ENCODE assay signal across 13 cellular contexts in the genomic region with DNA sequence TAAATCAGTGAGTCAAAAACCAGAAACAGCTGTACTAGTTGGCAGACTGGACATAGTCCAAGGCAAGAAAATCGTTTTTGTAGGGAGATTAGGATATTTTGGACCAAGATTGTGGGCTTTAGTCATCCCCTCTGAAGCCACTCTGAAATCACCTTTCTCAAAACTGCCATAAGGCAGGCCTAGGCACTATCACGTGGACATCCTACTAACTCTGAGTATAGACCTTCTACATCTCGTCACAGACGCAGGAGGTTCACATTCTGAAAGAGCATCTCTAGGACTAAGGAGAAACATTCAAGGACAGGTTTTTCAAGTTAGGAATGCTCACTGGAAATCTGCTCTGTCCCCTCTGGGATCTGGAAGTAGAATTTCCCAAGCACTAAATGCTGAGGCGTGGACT. TPM values are rescaled to one million over a fixed set of nuclear protein-coding genes. Genes with fewer than 3 reads are reported as not detected.
DNase-seq lines count a peak whose midpoint lies in the region; ATAC-seq, FAIRE-seq and TF ChIP-seq lines count a peak whose summit lies in the region.
"Had no signal": no experiment of that assay in that cellular context is flagged by ENCODE, and none has a peak within 500 bp of the region (broad histone marks: within the 10 kb centered on the region; RNA-seq: fewer than 3 reads in every experiment).

No MANE protein-coding gene starts in this region.

- TF ChIP-seq POLR2A in H1 (IDR thresholded peaks at IDR 0.05; ENCODE audit: control extremely low read depth in 1 of 2, low read depth in 2 of 2, low read length in 2 of 2) = no peak

- H3K9me3 Mint-ChIP-seq in CD4-positive, alpha-beta T cell = no peaks in the 10 kb centered on the region
- H3K9me3 Mint-ChIP-seq in Calu3 (ENCODE audit: low read depth, unreplicated experiment) = no peaks in the 10 kb centered on the region
- H3K9me3 Mint-ChIP-seq: activated CD8-positive, alpha-beta T cell treated with anti-CD3 and anti-CD28 coated beads for 36 hours had no signal

- H3K79me2 ChIP-seq in H1 (ENCODE audit: control insufficient read depth in 1 of 2, insufficient read depth in 2 of 2, low read length in 2 of 2) = no peaks in the 10 kb centered on the region

- no peak for TF ChIP-seq CTCF in CD4-positive, alpha-beta T cell (IDR thresholded peaks at IDR 0.05)
- TF ChIP-seq CTCF in H1 (IDR thresholded peaks at IDR 0.05; ENCODE audit: control extremely low read depth in 1 of 3, insufficient read depth in 1 of 3, low read depth in 1 of 3, low read length in 3 of 3) (no peak), Calu3 (IDR thresholded peaks at IDR 0.05; ENCODE audit: unreplicated experiment) (no peak)

- ATAC-seq in CD4-positive, alpha-beta T cell (ENCODE audit: poor library complexity) = no peak

- H3K4ac ChIP-seq in H1 (replicated peaks; ENCODE audit: insufficient read length, low read depth, low read length) = no peak overlapping the region

- H2BK15ac ChIP-seq in H1 (ENCODE audit: low read length) = no peak overlapping the region

- no peak overlapping the region for H2BK120ac ChIP-seq in H1 (replicated peaks; ENCODE audit: low read depth, low read length)

- no peak overlapping the region; the same call in 1 of the 2 replicates for H2BK12ac ChIP-seq in H1 (ENCODE audit: low read depth, low read length)

- H2BK5ac ChIP-seq in H1 (ENCODE audit: low read depth, low read length) = no peak overlapping the region

- H4K20me1 ChIP-seq in H1 (replicated peaks in 1 of 2; ENCODE audit: control insufficient read depth in 1 of 2, insufficient read depth in 2 of 2, low read length in 2 of 2) = peaks cover 0 to 1% of the 10 kb centered on the region in 2 experiments

- no peak overlapping the region for H2BK20ac ChIP-seq in H1 (ENCODE audit: low read length)

- CTCF ChIA-PET in CD4-positive, alpha-beta T cell (lab: Charles Lee) = no interaction called here
- CTCF ChIA-PET in H1 (lab: Charles Lee; ENCODE audit: partially characterized antibody) = interaction anchor here (1.2 kb wide), 1 partner anchor 263 kb away, joined by 3 read pairs; no protein-coding TSS in a partner anchor
- CTCF ChIA-PET in Calu3 (lab: Charles Lee) = no interaction called here

- no peak overlapping the region for H3K14ac ChIP-seq in H1 (ENCODE audit: insufficient read length)

- no peak overlapping the region for H2AK5ac ChIP-seq in H1 (ENCODE audit: low read depth, low read length)

- no peaks in the 10 kb centered on the region for H3K36me3 Mint-ChIP-seq in CD4-positive, alpha-beta T cell (ENCODE audit: low read depth)
- no peaks in the 10 kb centered on the region for H3K36me3 Mint-ChIP-seq in Calu3 (ENCODE audit: insufficient read depth, unreplicated experiment)

- H4K5ac ChIP-seq in H1 (ENCODE audit: insufficient read length, low read depth, low read length) = no peak overlapping the region

- intact Hi-C loops in CD4-positive, alpha-beta T cell (cut with DNase I, micrococcal nuclease) = no loop called here
- intact Hi-C loops in Calu3 (cut with micrococcal nuclease; ENCODE audit: unreplicated experiment) = no loop called here

- H3K27ac ChIP-seq in CD4-positive, alpha-beta T cell (ENCODE audit: low read depth, low read length) = no peak overlapping the region
- H3K27ac ChIP-seq in H1 (ENCODE audit: low read depth, low read length) (no peak overlapping the region), rectal smooth muscle tissue (ENCODE audit: low read depth, low read length) (peak overlapping the region; percentile 41)

- H3K9me3 ChIP-seq in CD4-positive, alpha-beta T cell (ENCODE audit: control insufficient read depth, low read length) = no peaks in the 10 kb centered on the region
- no peaks in the 10 kb centered on the region for H3K9me3 ChIP-seq in H1 (ENCODE audit: insufficient read depth in 2 of 2, low read depth in 1 of 2, low read length in 1 of 2)

- no peak overlapping the region for H3K56ac ChIP-seq in H1 (replicated peaks; ENCODE audit: insufficient read length, low read depth, low read length)

- H3K23me2 ChIP-seq in H1 (ENCODE audit: low read depth, low read length) = peaks cover 11% of the 10 kb centered on the region

- H3K4me3 ChIP-seq in H1 (ENCODE audit: extremely low read depth in 1 of 4, insufficient read depth in 2 of 4, low read depth in 3 of 4, low read length in 4 of 4) (no peak overlapping the region), rectal smooth muscle tissue (ENCODE audit: low read length) (no peak overlapping the region)

- no peak for FAIRE-seq in H1 (lab: Jason Lieb, UNC)

- no TSS peak for BruUV-seq in Calu3 (replicated peaks; lab: Mats Ljungman, UMichigan)

- H3K27ac Mint-ChIP-seq in CD4-positive, alpha-beta T cell = peak overlapping the region; percentile 39
- H3K27ac Mint-ChIP-seq in Calu3 (ENCODE audit: unreplicated experiment) = no peak overlapping the region
- H3K27ac Mint-ChIP-seq: activated CD8-positive, alpha-beta T cell treated with anti-CD3 and anti-CD28 coated beads for 36 hours had no signal

- H3K4me1 ChIP-seq in H1 (replicated peaks in 1 of 4; ENCODE audit: control insufficient read depth in 3 of 4, insufficient read depth in 4 of 4, low read length in 3 of 4) (peaks cover 2 to 18% (median 8%) of the 10 kb centered on the region in 4 experiments; a peak in 5 of 7 replicates), rectal smooth muscle tissue (ENCODE audit: control insufficient read depth, insufficient read depth, low read length) (no peaks in the 10 kb centered on the region)

- DNase-seq in CD4-positive, alpha-beta T cell = no peak
- peak; percentile 70 for DNase-seq in NAMALWA (ENCODE audit: low spot score)
- DNase-seq in H1 (ENCODE audit: low read depth in 1 of 2, low spot score in 2 of 2) = no peak
- DNase-seq in RKO (ENCODE audit: low spot score) = no peak
- DNase-seq in Calu3 = no peak
- no peak for DNase-seq in NCI-H1048 (lab: John Stamatoyannopoulos, UW)
- no peak for DNase-seq in NCI-H2107 (lab: John Stamatoyannopoulos, UW)
- DNase-seq: activated gamma-delta T cell; DMS153; stimulated activated CD4-positive, alpha-beta T cell treated with anti-CD3 and anti-CD28 coated beads, Interleukin-12 subunit alpha, Interleukin-12 subunit beta, amount 100 ng/mL, for 4 hours had no signal

- POLR2A ChIA-PET in CD4-positive, alpha-beta T cell (lab: Charles Lee) = interaction anchor here (0.8 kb wide), 1 partner anchor 15 kb away, joined by 3 read pairs; no protein-coding TSS in a partner anchor
- POLR2A ChIA-PET in H1 (lab: Charles Lee; ENCODE audit: partially characterized antibody) = no interaction called here

- no peak overlapping the region for H3K18ac ChIP-seq in H1 (ENCODE audit: extremely low read depth, low read length)

- no peak overlapping the region; a peak in 1 of 4 replicates for H3K4me2 ChIP-seq in H1 (ENCODE audit: insufficient read depth in 1 of 2, low read depth in 2 of 2, low read length in 2 of 2)

- no peak overlapping the region for H3K4me3 Mint-ChIP-seq in CD4-positive, alpha-beta T cell
- H3K4me3 Mint-ChIP-seq in Calu3 (ENCODE audit: low read depth, unreplicated experiment) = no peak overlapping the region
- H3K4me3 Mint-ChIP-seq: activated CD8-positive, alpha-beta T cell treated with anti-CD3 and anti-CD28 coated beads for 36 hours had no signal

- no peaks in the 10 kb centered on the region for H3K36me3 ChIP-seq in H1 (ENCODE audit: control insufficient read depth in 2 of 4, insufficient read depth in 4 of 4, low read length in 3 of 4)
- no peaks in the 10 kb centered on the region for H3K36me3 ChIP-seq in rectal smooth muscle tissue (ENCODE audit: control insufficient read depth, insufficient read depth, low read length)

- H3K23ac ChIP-seq in H1 (ENCODE audit: insufficient read length) = no peak overlapping the region

- H3K27me3 Mint-ChIP-seq in CD4-positive, alpha-beta T cell = peaks cover 32% of the 10 kb centered on the region
- peaks cover 22% of the 10 kb centered on the region for H3K27me3 Mint-ChIP-seq in Calu3 (ENCODE audit: unreplicated experiment)

- TF ChIP-seq EP300 in H1 (IDR thresholded peaks at IDR 0.05; ENCODE audit: borderline replicate concordance in 1 of 2, low read depth in 2 of 2, low read length in 2 of 2) = no peak

- H3K79me1 ChIP-seq in H1 (ENCODE audit: low read depth, low read length) = no peaks in the 10 kb centered on the region

- TF ChIP-seq RAD21 in H1 (IDR thresholded peaks at IDR 0.05 in 1 of 2, conservative IDR thresholded peaks at IDR 0.05 in 1 of 2; ENCODE audit: low read depth in 2 of 2, low read length in 2 of 2) = no peak

- H2AFZ ChIP-seq in H1 (ENCODE audit: low read length) = peak overlapping the region; percentile 34; the same call in 1 of the 2 replicates

- peaks cover 33% of the 10 kb centered on the region for H3K4me1 Mint-ChIP-seq in CD4-positive, alpha-beta T cell (ENCODE audit: low read depth)
- H3K4me1 Mint-ChIP-seq in Calu3 (ENCODE audit: low read depth, unreplicated experiment) = peaks cover 19% of the 10 kb centered on the region

- no peak overlapping the region for H4K8ac ChIP-seq in H1 (ENCODE audit: extremely low read depth, insufficient read depth, low read length)

- no peak overlapping the region for H4K91ac ChIP-seq in H1 (replicated peaks; ENCODE audit: insufficient read length, low read length)

- peaks cover 21% of the 10 kb centered on the region for H3K27me3 ChIP-seq in CD4-positive, alpha-beta T cell (ENCODE audit: control insufficient read depth, insufficient read depth, low read length)
- H3K27me3 ChIP-seq in H1 (replicated peaks in 1 of 4; ENCODE audit: control insufficient read depth in 3 of 4, extremely low read depth in 1 of 4, insufficient read depth in 3 of 4, low read length in 3 of 4) (peaks cover 5 to 29% (median 24%) of the 10 kb centered on the region in 4 experiments), rectal smooth muscle tissue (ENCODE audit: control insufficient read depth, insufficient read depth, low read length) (no peaks in the 10 kb centered on the region)

- H3K9ac ChIP-seq in H1 (replicated peaks in 1 of 4; ENCODE audit: extremely low read depth in 1 of 4, low read depth in 3 of 4, low read length in 3 of 4) = no peak overlapping the region
- no peak overlapping the region for H3K9ac ChIP-seq in rectal smooth muscle tissue (ENCODE audit: low read length)

- 82% methylated on average over 5 of the region's 5 CpGs; no CpG with 5 or more reads in 1 of the 2 experiments for WGBS in H1 (ENCODE audit: extremely low coverage in 1 of 2, insufficient coverage in 1 of 2, insufficient read length in 1 of 2, insufficient replicate concordance in 2 of 2, low coverage in 1 of 2, low lambda C conversion rate in 2 of 2, missing lambda C conversion rate in 1 of 2), 2 experiments

TF ChIP-seq in H1, 55 proteins besides CTCF, POLR2A, EP300 and RAD21 (continues in another document):
- no peak for TF ChIP-seq NRF1 (IDR thresholded peaks at IDR 0.05; ENCODE audit: low read depth, low read length)

RNA-seq across cellular contexts. Expression of a gene that starts 2.4 kb away (rescaled TPM):
- under 1 TPM; 0.36 to 0.69 TPM for total RNA-seq in CD4-positive, alpha-beta T cell
- 4.9 and 7.2 TPM in 2 replicates for total RNA-seq in H1 (2021; fragmentation: NEBNext Ultra II Directional; extraction: Animal tissue kit (Norgen Biotek cat#: 25700))
- polyA plus RNA-seq in H1 (2011; rRNA removed) = 2.6 and 4.2 TPM in 2 replicates
- polyA plus RNA-seq in H1 (2011; cell fraction: cytosol; rRNA removed) = 3.3 TPM
- polyA plus RNA-seq in H1 (2011; cell fraction: nucleus; rRNA removed) = 7.0 TPM
- 2.5 to 4.4 TPM (median 3.6 TPM) in 4 replicates for polyA plus RNA-seq in H1 (2012, experiment 1 of 2)
- 0.68 TPM for polyA plus RNA-seq in H1 (2012, experiment 2 of 2)
- polyA plus RNA-seq in H1 (2013, experiment 1 of 2) = 2.4 TPM
- polyA plus RNA-seq in H1 (2013, experiment 2 of 2) = 1.9 TPM
- polyA minus RNA-seq in H1 (2011; rRNA and poly(A)+ RNA removed) = 9.0 and 17.5 TPM in 2 replicates
- polyA minus RNA-seq in H1 (2011; cell fraction: cytosol; rRNA and poly(A)+ RNA removed) = 4.1 TPM
- 5.4 TPM for polyA minus RNA-seq in H1 (2011; cell fraction: nucleus; rRNA and poly(A)+ RNA removed)
- total RNA-seq in Calu3 (2022) = not detected in 2 replicates
- total RNA-seq: HT-29 had no signal
